In the genomic region with DNA sequence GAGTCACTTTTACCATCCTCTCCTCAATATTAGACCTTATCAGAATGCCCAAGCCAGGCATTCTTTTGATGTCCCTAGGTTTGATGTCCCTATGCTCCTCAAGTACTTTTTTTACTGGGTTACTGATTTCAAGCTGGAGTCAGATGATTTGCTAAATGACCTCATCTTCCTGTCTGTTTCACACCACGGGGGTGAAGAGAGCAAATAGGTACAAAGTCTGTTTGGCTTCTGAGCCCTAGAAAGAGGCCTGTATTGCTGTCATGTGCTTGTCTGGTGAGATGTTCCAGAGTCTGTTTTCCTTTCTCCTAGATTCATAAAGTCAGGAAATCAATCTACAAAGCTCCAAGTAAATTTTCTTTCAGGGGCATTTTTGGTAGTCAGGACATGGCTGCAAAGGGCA, we compare ENCODE assay signal across 1 cellular context.
TF ChIP-seq lines count a peak whose summit lies in the region.

No MANE protein-coding gene starts in this region.

TF ChIP-seq in HCT116, 20 proteins besides CTCF, POLR2A, EP300 and RAD21 (continued from another document):
- TF ChIP-seq EGR1 (IDR thresholded peaks at IDR 0.05; ENCODE audit: low read depth) = no peak
- no peak for TF ChIP-seq YY1 (IDR thresholded peaks at IDR 0.05; ENCODE audit: extremely low read depth, insufficient replicate concordance, low read depth, low read length)
- no peak for TF ChIP-seq CEBPB (IDR thresholded peaks at IDR 0.05; ENCODE audit: low read depth)
- TF ChIP-seq TCF7L2 (IDR thresholded peaks at IDR 0.05; ENCODE audit: borderline replicate concordance, extremely low read depth, insufficient read depth, insufficient read length) = no peak
- TF ChIP-seq REST (IDR thresholded peaks at IDR 0.05; ENCODE audit: low read depth) = no peak
- TF ChIP-seq ZNF274 (IDR thresholded peaks at IDR 0.05; ENCODE audit: low read depth, low read length) = no peak
- TF ChIP-seq EZH2 (IDR thresholded peaks at IDR 0.05) = no peak
- no peak for TF ChIP-seq MAX (IDR thresholded peaks at IDR 0.05)
